ENCODE assay signal across 8 cellular contexts in the genomic region with DNA sequence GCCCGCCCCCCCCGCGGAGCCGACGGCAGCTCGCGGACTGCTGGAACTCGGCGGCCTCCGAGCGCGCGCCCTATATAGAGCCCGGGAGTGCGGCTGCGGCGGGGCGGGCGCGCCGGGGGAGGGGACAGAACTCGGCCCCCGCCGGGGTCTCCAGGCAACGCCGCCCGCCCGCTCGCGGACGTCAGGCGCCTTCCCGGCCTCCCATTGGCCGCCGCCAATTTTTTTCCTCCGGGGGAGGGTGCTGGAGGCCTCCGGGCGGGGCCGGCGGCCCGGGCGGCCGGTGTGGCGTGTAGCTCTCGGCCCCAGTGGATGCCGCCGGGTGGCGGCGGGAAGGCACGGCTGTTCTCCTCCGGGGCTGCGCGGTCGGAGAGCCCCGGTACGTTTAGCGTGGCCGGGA. TPM values are rescaled to one million over a fixed set of nuclear protein-coding genes. Genes with fewer than 3 reads are reported as not detected.
DNase-seq lines count a peak whose midpoint lies in the region; ATAC-seq and TF ChIP-seq lines count a peak whose summit lies in the region.

A gene with protein sequence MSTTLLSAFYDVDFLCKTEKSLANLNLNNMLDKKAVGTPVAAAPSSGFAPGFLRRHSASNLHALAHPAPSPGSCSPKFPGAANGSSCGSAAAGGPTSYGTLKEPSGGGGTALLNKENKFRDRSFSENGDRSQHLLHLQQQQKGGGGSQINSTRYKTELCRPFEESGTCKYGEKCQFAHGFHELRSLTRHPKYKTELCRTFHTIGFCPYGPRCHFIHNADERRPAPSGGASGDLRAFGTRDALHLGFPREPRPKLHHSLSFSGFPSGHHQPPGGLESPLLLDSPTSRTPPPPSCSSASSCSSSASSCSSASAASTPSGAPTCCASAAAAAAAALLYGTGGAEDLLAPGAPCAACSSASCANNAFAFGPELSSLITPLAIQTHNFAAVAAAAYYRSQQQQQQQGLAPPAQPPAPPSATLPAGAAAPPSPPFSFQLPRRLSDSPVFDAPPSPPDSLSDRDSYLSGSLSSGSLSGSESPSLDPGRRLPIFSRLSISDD (minus strand): TSS at position 49 of the 397 bp plus-strand sequence. CDS start 291 bp downstream, outside the sequence.

- peaks cover 13 to 34% (median 24%) of the 10 kb centered on the region in 4 donors for H3K4me1 Mint-ChIP-seq in CD4-positive, CD25-positive, alpha-beta regulatory T cell
- peaks cover 32% of the 10 kb centered on the region for H3K4me1 Mint-ChIP-seq in activated CD4-positive, alpha-beta memory T cell treated with anti-CD3 and anti-CD28 coated beads for 36 hours (ENCODE audit: low read depth)

- WGBS in lower leg skin, 2 donors = 0 to 3% methylated on average over 7 to 36 of the region's 58 CpGs

- intact Hi-C loops in activated CD4-positive, alpha-beta memory T cell treated with anti-CD3 and anti-CD28 coated beads for 36 hours (cut with micrococcal nuclease) = loop anchor here (1.0 kb wide), 3 partner anchors 52 to 416 kb away; no protein-coding TSS in a partner anchor
- intact Hi-C loops in lower leg skin (cut with DNase I; ENCODE audit: low total_unique reads) = loop anchor here (10.0 kb wide), 3 partner anchors 252 to 282 kb away; no protein-coding TSS in a partner anchor

- ATAC-seq in CD4-positive, CD25-positive, alpha-beta regulatory T cell (ENCODE audit: low read depth in 2 of 2) = peak; percentile 77 to 80
- ATAC-seq in GM19452 (IDR thresholded peaks at IDR 0.05; ENCODE audit: unreplicated experiment) = peak; percentile 56
- peak; percentile 53 for ATAC-seq in HG03571 (IDR thresholded peaks at IDR 0.05; ENCODE audit: unreplicated experiment)

- peak within 1 kb of the TSS; percentile 96 for H3K27ac ChIP-seq in CD4-positive, CD25-positive, alpha-beta regulatory T cell (ENCODE audit: insufficient read depth, low read length, poor library complexity, severe bottlenecking)

- no peaks in the 10 kb centered on the region for H3K27me3 ChIP-seq in CD4-positive, CD25-positive, alpha-beta regulatory T cell (ENCODE audit: control insufficient read depth, insufficient read depth, low read length)

- DNase-seq in CD4-positive, CD25-positive, alpha-beta regulatory T cell = peak; percentile 92 to 96 (median 96)
- DNase-seq in NCI-H82 treated with DMSO at 0.1 percent for 48 hours (lab: John Stamatoyannopoulos, UW; ENCODE audit: unreplicated experiment) (peak; percentile 70), dermis microvascular lymphatic vessel endothelial cell (ENCODE audit: low read depth in 2 of 2) (peak; percentile 82 to 97), lower leg skin (ENCODE audit: low spot score in 2 of 2) (peak; percentile 93 to 99)
- DNase-seq in activated CD4-positive, alpha-beta memory T cell treated with anti-CD3 and anti-CD28 coated beads for 36 hours = peak; percentile 96
- peak; percentile 88 to 94 (median 92) for DNase-seq in stimulated activated CD4-positive, alpha-beta T cell treated with anti-CD3 and anti-CD28 coated beads, TNF-alpha, amount 100 ng/mL, for 24 hours (ENCODE audit: low read depth in 3 of 3)

- POLR2A ChIA-PET in activated CD4-positive, alpha-beta memory T cell treated with anti-CD3 and anti-CD28 coated beads for 36 hours (lab: Charles Lee) = interaction anchor here (0.6 to 13.4 kb wide), 13 partner anchors 8 to 416 kb away, joined by 3 to 283 read pairs (median 6); a partner anchor contains a TSS

- TF ChIP-seq CTCF in lower leg skin (IDR thresholded peaks at IDR 0.05) = no peak

- H3K27ac Mint-ChIP-seq in CD4-positive, CD25-positive, alpha-beta regulatory T cell = peak within 1 kb of the TSS; percentile 94 to 97 (median 96)
- H3K27ac Mint-ChIP-seq in activated CD4-positive, alpha-beta memory T cell treated with anti-CD3 and anti-CD28 coated beads for 36 hours = peak within 1 kb of the TSS; percentile 96

- peaks cover 0 to 4% (median 0%) of the 10 kb centered on the region in 7 donors for H3K9me3 Mint-ChIP-seq in CD4-positive, CD25-positive, alpha-beta regulatory T cell
- no peaks in the 10 kb centered on the region for H3K9me3 Mint-ChIP-seq in activated CD4-positive, alpha-beta memory T cell treated with anti-CD3 and anti-CD28 coated beads for 36 hours

- CTCF ChIA-PET in activated CD4-positive, alpha-beta memory T cell treated with anti-CD3 and anti-CD28 coated beads for 36 hours (lab: Charles Lee) = interaction anchor here (0.8 to 13.7 kb wide), 10 partner anchors 33 to 1168 kb away, joined by 3 to 419 read pairs (median 8); no protein-coding TSS in a partner anchor

- peak within 1 kb of the TSS; percentile 84 to 100 (median 97) for H3K4me3 Mint-ChIP-seq in CD4-positive, CD25-positive, alpha-beta regulatory T cell
- H3K4me3 Mint-ChIP-seq in activated CD4-positive, alpha-beta memory T cell treated with anti-CD3 and anti-CD28 coated beads for 36 hours = peak within 1 kb of the TSS; percentile 94

- H3K36me3 Mint-ChIP-seq in CD4-positive, CD25-positive, alpha-beta regulatory T cell = peaks cover 33% of the 10 kb centered on the region
- peaks cover 49% of the 10 kb centered on the region for H3K36me3 Mint-ChIP-seq in activated CD4-positive, alpha-beta memory T cell treated with anti-CD3 and anti-CD28 coated beads for 36 hours

- H3K4me1 ChIP-seq in CD4-positive, CD25-positive, alpha-beta regulatory T cell (ENCODE audit: control insufficient read depth, insufficient read depth, low read length, poor library complexity, severe bottlenecking) = peaks cover 46% of the 10 kb centered on the region

- H3K9me3 ChIP-seq in CD4-positive, CD25-positive, alpha-beta regulatory T cell (ENCODE audit: control insufficient read depth in 2 of 2, low read length in 2 of 2) = no peaks in the 10 kb centered on the region

- H3K27me3 Mint-ChIP-seq in CD4-positive, CD25-positive, alpha-beta regulatory T cell = peaks cover 25% of the 10 kb centered on the region
- H3K27me3 Mint-ChIP-seq in activated CD4-positive, alpha-beta memory T cell treated with anti-CD3 and anti-CD28 coated beads for 36 hours = no peaks in the 10 kb centered on the region

- peaks cover 48% of the 10 kb centered on the region for H3K36me3 ChIP-seq in CD4-positive, CD25-positive, alpha-beta regulatory T cell (ENCODE audit: control insufficient read depth, insufficient read depth, low read length)

- TF ChIP-seq POLR2A in lower leg skin (IDR thresholded peaks at IDR 0.05) = peak in 1 of 2 donors; percentile 99

- H3K4me3 ChIP-seq in CD4-positive, CD25-positive, alpha-beta regulatory T cell (ENCODE audit: low read depth, low read length) = peak within 1 kb of the TSS; percentile 75
- H3K4me3 ChIP-seq in lower leg skin (ENCODE audit: low read depth, poor library complexity, severe bottlenecking) = peak within 1 kb of the TSS; percentile 93

RNA-seq across cellular contexts. Expression of the gene that starts here (rescaled TPM):
- total RNA-seq in CD4-positive, CD25-positive, alpha-beta regulatory T cell = 874 TPM
- polyA plus RNA-seq in CD4-positive, CD25-positive, alpha-beta regulatory T cell = 100 to 1,000 TPM; 119 to 155 (median 128) TPM
- 10 to 100 TPM; 78.4 to 79.8 TPM for total RNA-seq in activated CD4-positive, alpha-beta memory T cell treated with anti-CD3 and anti-CD28 coated beads for 36 hours
- total RNA-seq in dermis microvascular lymphatic vessel endothelial cell = 13.4 and 27.9 TPM in 2 replicates
- total RNA-seq in lower leg skin = 100 to 1,000 TPM; 137 to 329 (median 147) TPM

Comparison
In these comparisons a context has a peak if more than half of its experiments do, and no peak if none do; other contexts are left out.
1. Peak in every context shown above with its lines: DNase-seq, ATAC-seq, H3K4me3 ChIP-seq and H3K27ac ChIP-seq.